In genomic region chr7:100674441-100675407, GRCh38 we compare ENCODE assay signal across 8 cellular contexts. TPM values are rescaled to one million over a fixed set of nuclear protein-coding genes. Genes with fewer than 3 reads are reported as not detected.
DNase-seq lines count a peak whose midpoint lies in the region; ATAC-seq and TF ChIP-seq lines count a peak whose summit lies in the region.

No MANE protein-coding gene starts in this region.

- H3K27me3 ChIP-seq in SK-N-SH (ENCODE audit: insufficient read depth) (no peaks in the 10 kb centered on the region), liver (ENCODE audit: control insufficient read depth in 4 of 4, insufficient read depth in 4 of 4, low read length in 3 of 4) (no peaks in the 10 kb centered on the region), stomach (no peaks in the 10 kb centered on the region)

- H3F3A ChIP-seq in SK-N-SH (replicated peaks; ENCODE audit: insufficient read depth), result peaks cover 38% of the 10 kb centered on the region

- DNase-seq in SIG-M5 treated with dmso at 0.1 percent for 504 hours (lab: John Stamatoyannopoulos, UW; ENCODE audit: unreplicated experiment), result peak; percentile 53
- no peak for DNase-seq in SIG-M5 (lab: John Stamatoyannopoulos, UW)
- DNase-seq in SK-N-SH, result peak; percentile 68
- DNase-seq in caudate nucleus (lab: John Stamatoyannopoulos, UW), result peak in 12 of 61 donors; percentile 16 to 68 (median 45)
- no peak for DNase-seq in stomach

- H4K20me1 ChIP-seq in SK-N-SH (ENCODE audit: insufficient read depth), result peaks cover 41% of the 10 kb centered on the region

- TF ChIP-seq RAD21 in SK-N-SH (IDR thresholded peaks at IDR 0.05; ENCODE audit: low read length) (no peak), liver (IDR thresholded peaks at IDR 0.05) (no peak)

- POLR2A ChIA-PET in SK-N-SH (lab: Yijun Ruan, JAX), result interaction anchor here (0.8 to 6.3 kb wide), 5 partner anchors 8 to 72 kb away, joined by 3 to 23 read pairs (median 5); partner anchors contain the start of genes ACTL6B, MOSPD3 and PCOLCE

- H3K27ac ChIP-seq in SK-N-SH (ENCODE audit: low read depth in 2 of 2, low read length in 1 of 2) (peak overlapping the region; percentile 90 to 94), caudate nucleus (ENCODE audit: low read depth, low read length) (peak overlapping the region; percentile 89), liver (ENCODE audit: low read depth in 1 of 2, low read length in 2 of 2) (peak overlapping the region; percentile 94 to 100), stomach (peak overlapping the region; percentile 98 to 100 (median 99))

- H3K4me3 ChIP-seq in SK-N-SH (ENCODE audit: low read depth in 2 of 2, low read length in 1 of 2), result peak overlapping the region; percentile 83 to 98
- H3K4me3 ChIP-seq in liver (ENCODE audit: low read depth in 1 of 3, low read length in 3 of 3), result peak overlapping the region; percentile 81 to 92 (median 91)
- peak overlapping the region; percentile 97 to 99 (median 97) for H3K4me3 ChIP-seq in stomach

- peak overlapping the region; percentile 87 for H3K9ac ChIP-seq in SK-N-SH
- peak overlapping the region; percentile 70 to 77 for H3K9ac ChIP-seq in liver (ENCODE audit: low read depth in 1 of 2, low read length in 2 of 2)

- H3K9me3 ChIP-seq in SK-N-SH, result no peaks in the 10 kb centered on the region
- H3K9me3 ChIP-seq in liver (ENCODE audit: control insufficient read depth in 4 of 4, low read length in 3 of 4), result no peaks in the 10 kb centered on the region
- no peaks in the 10 kb centered on the region for H3K9me3 ChIP-seq in stomach

- no peak for TF ChIP-seq POLR2A in stomach (IDR thresholded peaks at IDR 0.05)

- WGBS in SK-N-SH (ENCODE audit: low lambda C conversion rate), result 2% methylated on average over 40 of the region's 82 CpGs
- under 1% methylated on average over 82 of the region's 82 CpGs for WGBS in liver
- 0 to 1% (median 0%) methylated on average over 37 to 82 of the region's 82 CpGs for WGBS in stomach, 5 donors

- TF ChIP-seq EP300 in SK-N-SH (IDR thresholded peaks at IDR 0.05; ENCODE audit: borderline replicate concordance in 1 of 2, low read depth in 1 of 2, low read length in 1 of 2), result no peak
- TF ChIP-seq EP300 in stomach (IDR thresholded peaks at IDR 0.05), result no peak

- H2AFZ ChIP-seq in SK-N-SH (ENCODE audit: low read depth), result no peak overlapping the region

- ATAC-seq in HG03039 (IDR thresholded peaks at IDR 0.05; ENCODE audit: unreplicated experiment) (no peak), GM18868 (IDR thresholded peaks at IDR 0.05; ENCODE audit: unreplicated experiment) (no peak)

- peak overlapping the region; percentile 95 for H3K4me2 ChIP-seq in SK-N-SH

- intact Hi-C loops in stomach (cut with DNase I; ENCODE audit: low total_unique reads), result loop anchor here (10.0 kb wide), 1 partner anchor 200 kb away; the partner anchor contains the start of gene TSC22D4

- H3K4me1 ChIP-seq in SK-N-SH (ENCODE audit: control insufficient read depth in 1 of 2, insufficient read depth in 2 of 2, low read depth in 1 of 2, low read length in 1 of 2) (peaks cover 0 to 32% of the 10 kb centered on the region in 2 experiments; a peak in 1 of 4 replicates), liver (ENCODE audit: control insufficient read depth in 4 of 4, insufficient read depth in 4 of 4, low read length in 3 of 4) (peaks cover 0 to 11% (median 7%) of the 10 kb centered on the region in 4 donors), stomach (peaks cover 9 to 46% (median 33%) of the 10 kb centered on the region in 4 donors)

- CTCF ChIA-PET in SK-N-SH (lab: Yijun Ruan, JAX), result interaction anchor here (0.7 to 10.5 kb wide), 10 partner anchors 12 to 194 kb away, joined by 3 to 227 read pairs (median 4); partner anchors contain the start of genes ACTL6B, GIGYF1 and POP7

- H3K79me2 ChIP-seq in SK-N-SH (ENCODE audit: insufficient read depth), result peaks cover 45% of the 10 kb centered on the region

- H3K9me2 ChIP-seq in SK-N-SH, result no peaks in the 10 kb centered on the region

- peaks cover 19 to 31% of the 10 kb centered on the region in 2 experiments for H3K36me3 ChIP-seq in SK-N-SH (replicated peaks in 1 of 2; ENCODE audit: control insufficient read depth in 1 of 2, insufficient read depth in 2 of 2, low read length in 1 of 2)
- peaks cover 9 to 26% (median 14%) of the 10 kb centered on the region in 4 donors for H3K36me3 ChIP-seq in liver (ENCODE audit: control insufficient read depth in 4 of 4, insufficient read depth in 3 of 4, low read depth in 1 of 4, low read length in 3 of 4)
- peaks cover 29 to 35% (median 34%) of the 10 kb centered on the region in 4 donors for H3K36me3 ChIP-seq in stomach

- TF ChIP-seq CTCF in SK-N-SH (IDR thresholded peaks at IDR 0.05) (no peak), liver (IDR thresholded peaks at IDR 0.05; ENCODE audit: low read depth, low read length, missing input control) (no peak), stomach (IDR thresholded peaks at IDR 0.05) (no peak)

TF ChIP-seq in SK-N-SH, 30 proteins besides CTCF, POLR2A, EP300 and RAD21:
- TF ChIP-seq POLR2AphosphoS5 (IDR thresholded peaks at IDR 0.05; ENCODE audit: low read depth, low read length), result no peak
- TF ChIP-seq TAF1 (IDR thresholded peaks at IDR 0.05; ENCODE audit: borderline replicate concordance, low read depth, low read length), result peak; percentile 17; the same call in 1 of the 2 replicates
- TF ChIP-seq SIN3A (IDR thresholded peaks at IDR 0.05; ENCODE audit: borderline replicate concordance, low read depth, low read length), result no peak
- 0 out of 2 replicates have a peak, but pooled peaks have one; percentile 34 for TF ChIP-seq YY1 (IDR thresholded peaks at IDR 0.05; ENCODE audit: low read depth)

TF ChIP-seq in liver, 16 proteins besides CTCF, POLR2A, EP300 and RAD21 (continues in another document):
- TF ChIP-seq EGR1 (IDR thresholded peaks at IDR 0.05; ENCODE audit: low read depth in 2 of 2), result no peak
- TF ChIP-seq FOXA1 (IDR thresholded peaks at IDR 0.05), result no peak
- no peak for TF ChIP-seq YY1 (IDR thresholded peaks at IDR 0.05)
- TF ChIP-seq ATF3 (IDR thresholded peaks at IDR 0.05), result no peak
- TF ChIP-seq JUND (IDR thresholded peaks at IDR 0.05), result no peak
- TF ChIP-seq MAX (IDR thresholded peaks at IDR 0.05), result no peak
- TF ChIP-seq NR2F2 (IDR thresholded peaks at IDR 0.05), result no peak

RNA-seq across cellular contexts. Expression of gene GNB2, which starts 1.2 kb away (rescaled TPM):
- polyA plus RNA-seq in SK-N-SH (2012; rRNA removed) (276 and 398 TPM in 2 replicates), liver (100 to 1,000 TPM in 1 of 2 donors, 10 to 100 TPM in 1; 37.6 to 133 TPM), stomach (100 to 1,000 TPM; 147 to 219 (median 169) TPM)
- 195 and 393 TPM in 2 replicates for polyA plus RNA-seq in SK-N-SH (2012; cell fraction: cytosol; rRNA removed)
- 231 and 304 TPM in 2 replicates for polyA plus RNA-seq in SK-N-SH (2012; cell fraction: nucleus; rRNA removed)
- total RNA-seq in liver (10 to 100 TPM; 57.9 to 88.5 TPM), stomach (100 to 1,000 TPM in 3 of 5 donors, 10 to 100 TPM in 2; 52.9 to 290 (median 152) TPM)

RNA-seq across cellular contexts. Expression of gene ACTL6B, which starts 18.5 kb away (rescaled TPM):
- 0.67 and 0.93 TPM in 2 replicates for polyA plus RNA-seq in SK-N-SH (2012; rRNA removed)
- polyA plus RNA-seq in SK-N-SH (2012; cell fraction: cytosol; rRNA removed), result 1.2 and 2.0 TPM in 2 replicates
- polyA plus RNA-seq in SK-N-SH (2012; cell fraction: nucleus; rRNA removed), result 1.3 and 2.2 TPM in 2 replicates
- total RNA-seq in liver, result not detected
- not detected for polyA plus RNA-seq in liver
- under 1 TPM in 2 of 5 donors, not detected in 3; 0.37 to 0.43 TPM for total RNA-seq in stomach
- 1 to 10 TPM in 2 of 3 donors, under 1 TPM in 1; 0.25 to 1.4 (median 1.2) TPM for polyA plus RNA-seq in stomach

RNA-seq across cellular contexts. Expression of gene GIGYF1, which starts 19.3 kb away (rescaled TPM):
- polyA plus RNA-seq in SK-N-SH (2012; rRNA removed) (17.4 and 19.4 TPM in 2 replicates), liver (1 to 10 TPM; 6.8 to 7.5 TPM), stomach (10 to 100 TPM; 10.5 to 19.9 (median 19.7) TPM)
- 3.3 and 5.9 TPM in 2 replicates for polyA plus RNA-seq in SK-N-SH (2012; cell fraction: cytosol; rRNA removed)
- 99.4 and 118 TPM in 2 replicates for polyA plus RNA-seq in SK-N-SH (2012; cell fraction: nucleus; rRNA removed)
- total RNA-seq in liver (10 to 100 TPM; 12.7 TPM), stomach (100 to 1,000 TPM in 1 of 5 donors, 10 to 100 TPM in 4; 27.9 to 127 (median 87.9) TPM)

RNA-seq across cellular contexts. Expression of gene POP7, which starts 31.2 kb away (rescaled TPM):
- polyA plus RNA-seq in SK-N-SH (2012; rRNA removed) (63.8 and 81.8 TPM in 2 replicates), liver (10 to 100 TPM; 31.1 to 40.1 TPM), stomach (10 to 100 TPM; 38.1 to 45.2 (median 39.0) TPM)
- 46.0 and 60.0 TPM in 2 replicates for polyA plus RNA-seq in SK-N-SH (2012; cell fraction: cytosol; rRNA removed)
- 30.7 and 40.4 TPM in 2 replicates for polyA plus RNA-seq in SK-N-SH (2012; cell fraction: nucleus; rRNA removed)
- total RNA-seq in liver (10 to 100 TPM; 19.1 to 36.6 TPM), stomach (10 to 100 TPM in 4 of 5 donors, not detected in 1; 23.3 to 70.1 (median 38.3) TPM)

RNA-seq across cellular contexts. Expression of gene TFR2, which starts 33.4 kb away (rescaled TPM):
- polyA plus RNA-seq in SK-N-SH (2012; rRNA removed), result 0.30 and 0.32 TPM in 2 replicates
- 0.13 and 0.33 TPM in 2 replicates for polyA plus RNA-seq in SK-N-SH (2012; cell fraction: cytosol; rRNA removed)
- polyA plus RNA-seq in SK-N-SH (2012; cell fraction: nucleus; rRNA removed), result 1.5 TPM in 2 replicates
- total RNA-seq in liver, result 100 to 1,000 TPM; 276 to 358 TPM
- 100 to 1,000 TPM; 354 to 663 TPM for polyA plus RNA-seq in liver
- 10 to 100 TPM in 1 of 5 donors, 1 to 10 TPM in 3, not detected in 1; 1.2 to 11.6 (median 3.3) TPM for total RNA-seq in stomach
- polyA plus RNA-seq in stomach, result 1 to 10 TPM; 1.7 to 5.1 (median 3.1) TPM

Comparison
In these comparisons a context has a peak if more than half of its experiments do, and no peak if none do; other contexts are left out.
1. DNase-seq: peak in SIG-M5 treated with dmso at 0.1 percent for 504 hours (single experiment) and SK-N-SH (single experiment); none in SIG-M5 (single experiment) and stomach (single experiment).
2. Peak in every context shown above with its lines, with median percentiles within 50 percentile points of each other: H3K27ac ChIP-seq and H3K4me3 ChIP-seq.